ENCODE assay signal across 19 cellular contexts in the genomic region with DNA sequence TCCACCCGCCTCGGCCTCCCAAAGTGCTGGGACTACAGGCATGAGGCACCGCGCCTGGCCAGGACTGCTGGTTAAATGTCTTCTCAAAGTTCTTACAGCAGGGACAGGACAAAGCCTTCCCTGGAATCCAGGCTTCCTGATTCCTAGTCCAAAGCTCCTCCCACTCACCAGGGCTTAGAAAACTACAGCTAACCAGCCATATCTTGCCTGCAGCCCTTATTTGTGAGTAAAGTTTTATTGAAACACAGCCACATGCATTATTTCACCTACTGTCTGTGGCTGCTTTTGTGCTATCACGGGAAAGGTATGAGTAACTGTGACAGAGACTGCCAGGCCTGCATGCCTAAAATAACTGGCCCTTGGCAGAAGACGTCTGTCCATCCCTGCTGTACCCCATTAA. TPM values are rescaled to one million over a fixed set of nuclear protein-coding genes. Genes with fewer than 3 reads are reported as not detected.
A peak's percentile ranks its signal among the peaks of the same experiment; 100 is the strongest.
DNase-seq lines count a peak whose midpoint lies in the region; ATAC-seq and TF ChIP-seq lines count a peak whose summit lies in the region.
"Had no signal": no experiment of that assay in that cellular context is flagged by ENCODE, and none has a peak within 500 bp of the region (broad histone marks: within the 10 kb centered on the region; RNA-seq: fewer than 3 reads in every experiment).

No MANE protein-coding gene starts in this region.

- H3K9me3 ChIP-seq in neural progenitor cell (ENCODE audit: low read depth) = no peaks in the 10 kb centered on the region
- H3K9me3 ChIP-seq: A549 had no signal

- no peaks in the 10 kb centered on the region for H4K20me1 ChIP-seq in neural progenitor cell (ENCODE audit: low read depth)

- no peak overlapping the region for H3K4me3 ChIP-seq in neural progenitor cell
- H3K4me3 ChIP-seq: A549, PC-9 had no signal

- no peak for ATAC-seq in GM19328 (IDR thresholded peaks at IDR 0.05; ENCODE audit: unreplicated experiment)
- ATAC-seq: A549 had no signal

- no peaks in the 10 kb centered on the region for H3K36me3 ChIP-seq in neural progenitor cell

- peak overlapping the region; percentile 66 for H3K27ac ChIP-seq in 22Rv1
- no peak overlapping the region for H3K27ac ChIP-seq in neural progenitor cell
- H3K27ac ChIP-seq: A549, HL-60, PC-9 had no signal

- no peak overlapping the region for H3K4me3 Mint-ChIP-seq in neural progenitor cell
- H3K4me3 Mint-ChIP-seq: CD4-positive, CD25-positive, alpha-beta regulatory T cell; H9 had no signal

- H3K4me1 Mint-ChIP-seq in neural progenitor cell = peaks cover 3% of the 10 kb centered on the region
- H3K4me1 Mint-ChIP-seq: CD4-positive, CD25-positive, alpha-beta regulatory T cell had no signal

- H3K27me3 ChIP-seq in neural progenitor cell = peaks cover 23% of the 10 kb centered on the region

- H3K4me2 ChIP-seq in neural progenitor cell = no peak overlapping the region
- H3K4me2 ChIP-seq: A549, PC-9 had no signal

- no peaks in the 10 kb centered on the region for H3K36me3 Mint-ChIP-seq in neural progenitor cell

- H3K9me3 Mint-ChIP-seq in neural progenitor cell = no peaks in the 10 kb centered on the region
- H3K9me3 Mint-ChIP-seq: CD4-positive, CD25-positive, alpha-beta regulatory T cell; H9 had no signal

- no peak for TF ChIP-seq CTCF in 22Rv1 (IDR thresholded peaks at IDR 0.05)
- no peak for TF ChIP-seq CTCF in neural progenitor cell (IDR thresholded peaks at IDR 0.05)

- peaks cover under 1% of the 10 kb centered on the region for H3K4me1 ChIP-seq in neural progenitor cell
- H3K4me1 ChIP-seq: A549 had no signal

- H3F3A ChIP-seq in neural progenitor cell (ENCODE audit: low read depth) = no peaks in the 10 kb centered on the region

- H3K9ac ChIP-seq in neural progenitor cell = no peak overlapping the region

- H3K79me2 ChIP-seq in neural progenitor cell (ENCODE audit: low read depth) = no peaks in the 10 kb centered on the region

- DNase-seq in ELR (ENCODE audit: low read depth) (peak; percentile 24), NCI-H226 (peak; percentile 60), iris pigment epithelial cell (ENCODE audit: low read depth) (peak; percentile 18), neural progenitor cell (ENCODE audit: low spot score) (no peak), AML-193 (lab: John Stamatoyannopoulos, UW) (no peak), OCI-M2 (lab: John Stamatoyannopoulos, UW; ENCODE audit: unreplicated experiment) (no peak)
- DNase-seq: CD4-positive, CD25-positive, alpha-beta regulatory T cell; H9; KBM-7; NCI-H1092; NCI-H146; NCI-H446 treated with DMSO at 0.1 percent for 48 hours; NCI-H774; PC-9 had no signal

- no peak overlapping the region for H2AFZ ChIP-seq in neural progenitor cell (replicated peaks)
- H2AFZ ChIP-seq: PC-9 had no signal

- H3K27ac Mint-ChIP-seq in neural progenitor cell = no peak overlapping the region
- H3K27ac Mint-ChIP-seq: CD4-positive, CD25-positive, alpha-beta regulatory T cell; H9 had no signal

- no peaks in the 10 kb centered on the region for H3K27me3 Mint-ChIP-seq in neural progenitor cell (ENCODE audit: insufficient read depth, low read depth)
- H3K27me3 Mint-ChIP-seq: CD4-positive, CD25-positive, alpha-beta regulatory T cell had no signal

RNA-seq across cellular contexts. Expression of a gene that starts 24.4 kb away (rescaled TPM):
- 0.30 and 0.40 TPM in 2 replicates for total RNA-seq in neural progenitor cell (ENCODE audit: low replicate concordance)

RNA-seq across cellular contexts. Expression of a gene that starts 39.8 kb away (rescaled TPM):
- total RNA-seq in neural progenitor cell (ENCODE audit: low replicate concordance) = not detected in 2 replicates
- total RNA-seq: CD4-positive, CD25-positive, alpha-beta regulatory T cell; H9; PC-9; SK-MEL-5 had no signal

Comparison
In these comparisons a context has a peak if more than half of its experiments do, and no peak if none do; other contexts are left out.
1. DNase-seq: peak in ELR (single experiment), NCI-H226 (single experiment) and iris pigment epithelial cell (single experiment); none in neural progenitor cell (single experiment), AML-193 (0 of 2) and OCI-M2 (single experiment).